Comparison of ENCODE assay signal across 8 cellular contexts in genomic region chr7:133035240-133035639, GRCh38. TPM values are rescaled to one million over a fixed set of nuclear protein-coding genes. Genes with fewer than 3 reads are reported as not detected.
DNase-seq lines count a peak whose midpoint lies in the region; ATAC-seq and TF ChIP-seq lines count a peak whose summit lies in the region.
"Not testable (repeated sequence)": the region's sequence is repeated elsewhere in the genome, so short reads cannot be mapped to it uniquely, and the experiment has no call there.

No MANE protein-coding gene starts in this region.

- peak; percentile 94 for ATAC-seq in GM18907 (IDR thresholded peaks at IDR 0.05; ENCODE audit: unreplicated experiment)
- peak; percentile 92 for ATAC-seq in GM21360 (IDR thresholded peaks at IDR 0.05; ENCODE audit: unreplicated experiment)
- ATAC-seq in HG02571 (IDR thresholded peaks at IDR 0.05; ENCODE audit: unreplicated experiment): peak; percentile 80
- ATAC-seq in HG03039 (IDR thresholded peaks at IDR 0.05; ENCODE audit: unreplicated experiment): peak; percentile 89
- peak; percentile 79 for ATAC-seq in HG03520 (IDR thresholded peaks at IDR 0.05; ENCODE audit: unreplicated experiment)
- ATAC-seq in naive B cell (ENCODE audit: low read depth in 2 of 2): peak; percentile 88 to 91

- DNase-seq in GM12864 (ENCODE audit: low read depth): peak; percentile 49
- peak in 2 of 3 donors; percentile 68 to 69 for DNase-seq in Peyer's patch
- DNase-seq in naive B cell: peak; percentile 45

- H3K4me3 ChIP-seq in GM12864 (ENCODE audit: low read depth, low read length); Peyer's patch: not testable (repeated sequence)

- peak overlapping the region in 4 of 8 donors; percentile 2 to 26 (median 18) for H3K4me3 Mint-ChIP-seq in naive B cell

- not testable (repeated sequence) for H3K27me3 ChIP-seq in Peyer's patch

- peaks cover 8 to 14% (median 11%) of the 10 kb centered on the region in 3 donors for H3K4me1 Mint-ChIP-seq in naive B cell

- H3K4me1 ChIP-seq in Peyer's patch: not testable (repeated sequence)

- peaks cover 6 to 11% of the 10 kb centered on the region in 2 donors for H3K36me3 Mint-ChIP-seq in naive B cell

- not testable (repeated sequence) for TF ChIP-seq POLR2A in Peyer's patch (IDR thresholded peaks at IDR 0.05)

- H3K9me3 ChIP-seq in Peyer's patch: not testable (repeated sequence)

- TF ChIP-seq CTCF in GM12864 (IDR thresholded peaks at IDR 0.05; ENCODE audit: low read depth, low read length, missing control alignments); Peyer's patch (IDR thresholded peaks at IDR 0.05): not testable (repeated sequence)

- peak overlapping the region in 1 of 4 donors; percentile 39 for H3K27ac ChIP-seq in Peyer's patch

- H3K36me3 ChIP-seq in Peyer's patch: not testable (repeated sequence)

- H3K9me3 Mint-ChIP-seq in naive B cell: not testable (repeated sequence)

- peak overlapping the region; percentile 63 to 97 (median 84) for H3K27ac Mint-ChIP-seq in naive B cell

- H3K27me3 Mint-ChIP-seq in naive B cell: not testable (repeated sequence)

RNA-seq across cellular contexts. Expression of gene CHCHD3, which starts 46.6 kb away (rescaled TPM):
- total RNA-seq in Peyer's patch: 100 to 1,000 TPM in 1 of 4 donors, 10 to 100 TPM in 3; 53.9 to 114 (median 84.0) TPM
- 10 to 100 TPM; 56.4 to 97.0 (median 61.0) TPM for polyA plus RNA-seq in naive B cell (ENCODE audit: low read depth in 6 of 6)
